ENCODE assay signal across 8 cellular contexts in the genomic region with DNA sequence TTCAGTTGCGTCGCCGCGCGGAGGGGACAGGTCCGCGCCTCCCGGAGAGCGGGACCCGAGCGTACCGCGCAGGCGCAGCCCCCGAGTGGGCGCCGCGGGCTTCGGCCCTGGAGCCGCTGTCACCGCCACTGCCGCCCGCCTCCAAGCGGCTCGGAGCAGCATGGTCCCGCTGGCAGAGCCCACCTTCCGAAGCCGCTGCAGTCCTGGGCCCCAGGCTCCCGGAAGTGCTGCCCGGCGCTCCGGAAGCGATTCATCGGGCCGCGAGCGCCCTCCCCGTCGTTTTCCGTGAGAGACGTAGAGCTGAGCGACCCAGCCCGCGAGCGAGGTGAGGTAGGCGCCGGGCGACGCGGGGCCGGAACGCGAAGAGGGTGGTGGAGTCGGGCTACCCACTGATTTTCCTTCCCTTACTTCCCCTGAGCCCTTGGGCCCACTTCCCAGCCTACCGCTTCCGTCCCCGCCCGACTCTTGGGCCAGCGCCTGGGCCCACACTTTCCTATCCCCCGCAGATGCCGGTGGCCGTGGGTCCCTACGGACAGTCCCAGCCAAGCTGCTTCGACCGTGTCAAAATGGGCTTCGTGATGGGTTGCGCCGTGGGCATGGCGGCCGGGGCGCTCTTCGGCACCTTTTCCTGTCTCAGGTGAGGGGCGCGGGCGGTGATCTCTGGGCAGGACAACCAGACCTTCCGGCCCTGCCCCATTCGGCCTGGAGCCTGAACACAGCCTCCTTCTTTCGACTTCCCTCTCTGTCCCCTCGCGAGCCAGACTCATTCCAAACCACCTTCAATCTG. TPM values are rescaled to one million over a fixed set of nuclear protein-coding genes. Genes with fewer than 3 reads are reported as not detected.
DNase-seq lines count a peak whose midpoint lies in the region; ATAC-seq and TF ChIP-seq lines count a peak whose summit lies in the region.

A gene (minus strand): TSS at position 226 of the 787 bp plus-strand sequence. CDS start 64 bp downstream, at position 162.
A gene (plus strand): TSS at position 279 of the 787 bp plus-strand sequence. CDS start 228 bp downstream, at position 507.

- H2AFZ ChIP-seq in neural progenitor cell (replicated peaks), result peak within 1 kb of the TSS; percentile 74

- peak within 1 kb of the TSS; percentile 96 for H3K4me2 ChIP-seq in neural progenitor cell

- H3K4me3 ChIP-seq in SJCRH30 (peak within 1 kb of the TSS; percentile 88), neural progenitor cell (peak within 1 kb of the TSS; percentile 89)

- H3K4me1 ChIP-seq in SJCRH30 (peaks cover 17% of the 10 kb centered on the region), foreskin keratinocyte (peaks cover 12% of the 10 kb centered on the region), neural progenitor cell (peaks cover 12% of the 10 kb centered on the region)

- peaks cover 6% of the 10 kb centered on the region for H3K27me3 Mint-ChIP-seq in neural progenitor cell (ENCODE audit: insufficient read depth, low read depth)

- H3K4me1 Mint-ChIP-seq in neural progenitor cell, result peaks cover 21% of the 10 kb centered on the region

- peaks cover 38% of the 10 kb centered on the region for H3K36me3 ChIP-seq in SJCRH30
- H3K36me3 ChIP-seq in neural progenitor cell, result peaks cover 11% of the 10 kb centered on the region

- DNase-seq in EH (ENCODE audit: low read depth), result peak; percentile 83
- peak; percentile 57 for DNase-seq in GOT3 (lab: John Stamatoyannopoulos, UW)
- peak; percentile 87 for DNase-seq in LoVo (ENCODE audit: low spot score)
- peak; percentile 95 to 96 for DNase-seq in SJCRH30
- DNase-seq in activated gamma-delta T cell treated with anti-CD3 and anti-CD28 coated beads, Interleukin-2, amount 50 U/mL, for 16 hours (ENCODE audit: low read depth), result peak; percentile 79
- DNase-seq in foreskin keratinocyte, result peak; percentile 47 to 62
- DNase-seq in neural progenitor cell (ENCODE audit: low spot score), result peak; percentile 95
- peak; percentile 67 for DNase-seq in stromal cell of bone marrow (ENCODE audit: low read depth)

- H3K27me3 ChIP-seq in SJCRH30 (no peaks in the 10 kb centered on the region), foreskin keratinocyte (no peaks in the 10 kb centered on the region), neural progenitor cell (no peaks in the 10 kb centered on the region)

- no peaks in the 10 kb centered on the region for H3K9me3 Mint-ChIP-seq in neural progenitor cell

- peak; percentile 86 for ATAC-seq in foreskin keratinocyte

- peak within 1 kb of the TSS; percentile 66 for H3K27ac ChIP-seq in SJCRH30
- H3K27ac ChIP-seq in foreskin keratinocyte, result peak within 1 kb of the TSS; percentile 64
- peak within 1 kb of the TSS; percentile 73 for H3K27ac ChIP-seq in neural progenitor cell

- H3F3A ChIP-seq in neural progenitor cell (ENCODE audit: low read depth), result peaks cover 67% of the 10 kb centered on the region

- H3K79me2 ChIP-seq in neural progenitor cell (ENCODE audit: low read depth), result peaks cover 19% of the 10 kb centered on the region

- peaks cover 14% of the 10 kb centered on the region for H3K36me3 Mint-ChIP-seq in neural progenitor cell

- peak within 1 kb of the TSS; percentile 91 for H3K9ac ChIP-seq in neural progenitor cell

- H3K9me3 ChIP-seq in SJCRH30 (replicated peaks) (no peaks in the 10 kb centered on the region), neural progenitor cell (ENCODE audit: low read depth) (no peaks in the 10 kb centered on the region)

- H3K27ac Mint-ChIP-seq in neural progenitor cell, result peak within 1 kb of the TSS; percentile 90

- TF ChIP-seq CTCF in foreskin keratinocyte (conservative IDR thresholded peaks at IDR 0.05), result peak; percentile 43
- peak; percentile 42 for TF ChIP-seq CTCF in neural progenitor cell (IDR thresholded peaks at IDR 0.05)

- peaks cover 22% of the 10 kb centered on the region for H4K20me1 ChIP-seq in neural progenitor cell (ENCODE audit: low read depth)

- peak within 1 kb of the TSS; percentile 92 for H3K4me3 Mint-ChIP-seq in neural progenitor cell

RNA-seq across cellular contexts. Expression of the first gene that starts in this region (rescaled TPM):
- total RNA-seq in SJCRH30 (2014; rRNA removed; shearing (Covaris generic)), result 27.6 and 28.7 TPM in 2 replicates
- total RNA-seq in foreskin keratinocyte, result 33.0 and 35.7 TPM in 2 replicates
- 27.5 and 30.0 TPM in 2 replicates for polyA plus RNA-seq in foreskin keratinocyte
- total RNA-seq in neural progenitor cell (ENCODE audit: low replicate concordance), result 21.7 and 29.3 TPM in 2 replicates

RNA-seq across cellular contexts. Expression of the second gene that starts in this region (rescaled TPM):
- 282 and 419 TPM in 2 replicates for total RNA-seq in SJCRH30 (2014; rRNA removed; shearing (Covaris generic))
- total RNA-seq in foreskin keratinocyte (271 and 286 TPM in 2 replicates), neural progenitor cell (ENCODE audit: low replicate concordance) (135 and 253 TPM in 2 replicates)
- 402 and 478 TPM in 2 replicates for polyA plus RNA-seq in foreskin keratinocyte

Comparison
In these comparisons a context has a peak if more than half of its experiments do, and no peak if none do; other contexts are left out.
1. Peak in every context shown above with its lines: DNase-seq, ATAC-seq, H3K4me3 ChIP-seq and H3K27ac ChIP-seq.